ENCODE assay signal across 27 cellular contexts in the genomic region with DNA sequence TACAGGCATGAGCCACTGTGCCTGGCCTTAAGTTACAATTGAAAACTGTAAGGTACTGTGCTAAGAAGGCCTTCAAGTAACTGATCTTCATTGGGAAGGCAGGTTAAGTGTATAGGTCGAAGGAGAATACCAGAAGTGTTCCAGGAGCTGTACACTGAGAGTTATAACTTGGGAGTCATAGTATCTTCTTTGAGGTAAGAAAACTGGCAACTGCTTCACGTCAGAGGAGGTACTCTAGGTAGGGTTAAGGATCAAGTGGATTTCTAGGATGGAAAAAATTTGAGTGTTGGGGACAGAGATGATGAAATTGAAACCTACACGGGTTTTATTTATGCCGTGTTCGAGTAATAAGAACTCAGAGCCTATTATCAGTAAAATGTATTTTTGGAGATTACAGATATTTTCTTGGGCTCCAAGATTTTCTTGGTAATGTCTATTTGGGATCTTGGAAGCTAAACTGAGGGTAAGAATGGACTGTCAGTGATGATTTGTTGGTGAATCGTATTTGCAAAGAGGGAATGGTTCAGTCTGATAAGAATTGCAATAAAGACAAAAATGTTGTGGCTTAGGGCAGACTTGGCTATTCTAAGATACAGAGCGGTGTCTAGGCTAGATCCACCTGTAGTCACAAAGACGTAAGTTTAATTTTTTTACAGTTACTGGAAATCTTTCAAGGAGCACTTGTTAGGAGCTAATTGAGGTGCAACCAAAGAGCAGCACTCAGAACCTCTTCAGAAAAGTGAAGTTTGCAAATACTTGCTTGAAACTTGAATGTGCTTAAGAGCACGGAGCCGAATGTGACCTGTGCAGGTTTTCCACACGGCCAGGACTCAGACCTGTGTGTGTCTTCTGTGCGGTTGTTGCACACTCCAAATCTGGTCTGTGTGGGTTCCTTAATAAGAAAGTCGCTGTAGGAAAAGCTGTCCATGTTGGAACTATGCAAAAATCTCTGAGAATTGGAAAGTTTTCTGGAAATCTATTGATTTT.
"Had no signal": no experiment of that assay in that cellular context is flagged by ENCODE, and none has a peak within 500 bp of the region (broad histone marks: within the 10 kb centered on the region; RNA-seq: fewer than 3 reads in every experiment).

No MANE protein-coding gene starts in this region.

- DNase-seq: cerebellar nuclear complex; dorsolateral prefrontal cortex; effector CD4-positive, alpha-beta T cell; endodermal cell; foreskin fibroblast; gastrocnemius medialis; heart left ventricle; kidney; naive thymus-derived CD8-positive, alpha-beta T cell; nephron progenitor cell; nucleus accumbens; stimulated activated CD4-positive, alpha-beta T cell treated with anti-CD3 and anti-CD28 coated beads, Interleukin-12 subunit alpha, Interleukin-12 subunit beta, amount 100 ng/mL, for 4 hours; stimulated activated CD4-positive, alpha-beta T cell treated with anti-CD3 and anti-CD28 coated beads, Interleukin-1b, Interleukin-23, amount 100 ng/mL, for 48 hours; stimulated activated CD4-positive, alpha-beta T cell treated with anti-CD3 and anti-CD28 coated beads, Interleukin-4, amount 100 ng/mL, for 1 hour; stimulated activated naive B cell treated with anti-CD40 and anti-IgM and Interleukin-4, amounts not matched to agents 10 μg/mL and 1 μg/mL and 100 μg/mL, for 72 hours; trophoblast cell had no signal

- H3K36me3 ChIP-seq: gastrocnemius medialis, heart left ventricle, prostate gland, right atrium auricular region, suprapubic skin had no signal

- H3K27me3 ChIP-seq: dorsolateral prefrontal cortex, gastrocnemius medialis, heart left ventricle, hepatocyte, right atrium auricular region, suprapubic skin had no signal

- H3K27ac Mint-ChIP-seq: endodermal cell; nephron progenitor cell; stimulated activated naive CD8-positive, alpha-beta T cell treated with anti-CD3 and anti-CD28 coated beads, Interleukin-15, Interleukin-2, amounts not matched to agents 100 ng/mL and 50 ng/mL, for 24 hours had no signal

- FAIRE-seq: kidney, urothelium cell line had no signal

- H3K4me3 ChIP-seq: dorsolateral prefrontal cortex, gastrocnemius medialis, heart left ventricle, hepatocyte, prostate gland, right atrium auricular region, smooth muscle cell, suprapubic skin had no signal

- H3K27ac ChIP-seq: dorsolateral prefrontal cortex, epithelial cell of prostate, gastrocnemius medialis, heart left ventricle, hepatocyte, prostate gland, right atrium auricular region, suprapubic skin had no signal

- H3K4me1 ChIP-seq: gastrocnemius medialis, heart left ventricle, prostate gland, right atrium auricular region, suprapubic skin had no signal

- H3K4me3 Mint-ChIP-seq: endodermal cell; naive thymus-derived CD8-positive, alpha-beta T cell; nephron progenitor cell; stimulated activated naive B cell treated with anti-CD40 and anti-IgM and Interleukin-4, amounts not matched to agents 10 μg/mL and 1 μg/mL and 100 μg/mL, for 72 hours; stimulated activated naive CD8-positive, alpha-beta T cell treated with anti-CD3 and anti-CD28 coated beads, Interleukin-15, Interleukin-2, amounts not matched to agents 100 ng/mL and 50 ng/mL, for 24 hours had no signal

- H3K4me2 ChIP-seq: hepatocyte, smooth muscle cell had no signal

- H3K9me3 ChIP-seq: gastrocnemius medialis, heart left ventricle, prostate gland, right atrium auricular region, suprapubic skin had no signal

- ATAC-seq: esophagus mucosa; gastrocnemius medialis; heart left ventricle; left lobe of liver; naive thymus-derived CD8-positive, alpha-beta T cell; sciatic nerve; stimulated activated naive B cell treated with anti-CD40 and anti-IgM and Interleukin-4, amounts not matched to agents 10 μg/mL and 1 μg/mL and 100 μg/mL, for 72 hours had no signal

- H3K27me3 Mint-ChIP-seq: naive thymus-derived CD8-positive, alpha-beta T cell; stimulated activated naive B cell treated with anti-CD40 and anti-IgM and Interleukin-4, amounts not matched to agents 10 μg/mL and 1 μg/mL and 100 μg/mL, for 72 hours; stimulated activated naive CD8-positive, alpha-beta T cell treated with anti-CD3 and anti-CD28 coated beads, Interleukin-15, Interleukin-2, amounts not matched to agents 100 ng/mL and 50 ng/mL, for 24 hours had no signal
